In the genomic region with DNA sequence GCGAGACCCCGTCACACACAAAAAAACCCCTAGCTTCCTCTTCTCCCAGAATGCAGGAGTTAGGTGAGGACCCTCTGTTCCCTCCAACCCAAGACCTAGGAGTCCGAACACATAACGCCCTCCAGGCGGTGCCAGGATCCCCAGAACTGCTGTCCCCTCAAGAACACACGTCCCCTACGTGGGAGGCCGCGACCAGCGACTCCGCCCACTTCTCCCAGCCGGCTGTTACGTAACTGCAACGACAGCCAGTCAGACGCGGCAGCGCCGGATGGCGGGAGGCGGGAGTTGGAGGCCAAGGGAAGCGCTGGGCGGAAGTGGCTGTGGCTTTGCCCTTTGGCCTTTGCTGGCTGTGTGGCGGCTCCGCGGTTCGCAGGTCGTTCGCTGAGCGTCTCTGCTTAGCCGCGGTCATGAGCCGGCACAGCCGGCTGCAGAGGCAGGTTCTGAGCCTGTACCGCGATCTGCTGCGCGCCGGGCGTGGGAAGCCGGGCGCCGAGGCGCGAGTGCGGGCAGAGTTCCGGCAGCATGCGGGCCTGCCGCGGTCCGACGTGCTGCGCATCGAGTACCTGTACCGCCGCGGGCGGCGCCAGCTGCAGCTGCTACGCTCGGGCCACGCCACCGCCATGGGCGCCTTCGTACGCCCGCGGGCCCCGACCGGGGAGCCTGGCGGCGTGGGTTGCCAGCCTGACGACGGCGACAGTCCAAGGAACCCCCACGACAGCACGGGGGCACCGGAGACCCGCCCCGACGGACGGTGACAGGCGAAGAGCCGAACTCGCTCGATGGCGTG, we compare ENCODE assay signal across 8 cellular contexts. TPM values are rescaled to one million over a fixed set of nuclear protein-coding genes. Genes with fewer than 3 reads are reported as not detected.
DNase-seq lines count a peak whose midpoint lies in the region; ATAC-seq and TF ChIP-seq lines count a peak whose summit lies in the region.

A gene with protein sequence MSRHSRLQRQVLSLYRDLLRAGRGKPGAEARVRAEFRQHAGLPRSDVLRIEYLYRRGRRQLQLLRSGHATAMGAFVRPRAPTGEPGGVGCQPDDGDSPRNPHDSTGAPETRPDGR (plus strand): TSS at position 321 of the 787 bp plus-strand sequence. CDS start 87 bp downstream, at position 408.

- H3K4me3 ChIP-seq in epithelial cell of proximal tubule (ENCODE audit: low read depth, low read length) (peak within 1 kb of the TSS; percentile 92), mucosa of stomach (ENCODE audit: low read length) (peak within 1 kb of the TSS; percentile 88)

- H3K4me1 ChIP-seq in mucosa of stomach (ENCODE audit: control insufficient read depth, insufficient read depth, low read length), result peaks cover 20% of the 10 kb centered on the region

- no peak for TF ChIP-seq CTCF in epithelial cell of proximal tubule (conservative IDR thresholded peaks at IDR 0.05; ENCODE audit: low read depth, low read length)

- H3K9ac ChIP-seq in mucosa of stomach (ENCODE audit: low read length), result peak within 1 kb of the TSS; percentile 65

- no peaks in the 10 kb centered on the region for H3K36me3 ChIP-seq in mucosa of stomach (ENCODE audit: control insufficient read depth, insufficient read depth, low read length)

- no peaks in the 10 kb centered on the region for H3K9me3 ChIP-seq in mucosa of stomach (ENCODE audit: control insufficient read depth, low read length)

- no peaks in the 10 kb centered on the region for H3K9me3 Mint-ChIP-seq in IgD-negative memory B cell

- peak; percentile 93 for DNase-seq in DMS114 treated with DMSO at 0.1 percent for 48 hours (lab: John Stamatoyannopoulos, UW; ENCODE audit: unreplicated experiment)
- DNase-seq in OCI-M2 (lab: John Stamatoyannopoulos, UW; ENCODE audit: unreplicated experiment), result peak; percentile 99
- DNase-seq in activated T-cell treated with anti-CD3 and anti-CD28 coated beads, Interleukin-2, amount 50 U/mL, for 1 hour, result peak; percentile 92
- peak; percentile 37 for DNase-seq in epithelial cell of proximal tubule (ENCODE audit: low read depth)
- peak; percentile 84 to 86 for DNase-seq in stimulated activated CD8-positive, alpha-beta memory T cell treated with anti-CD3 and anti-CD28 coated beads, Interleukin-7, amount 100 ng/mL, for 1 hour (ENCODE audit: low read depth in 2 of 2)

- H3K27me3 ChIP-seq in mucosa of stomach (ENCODE audit: control insufficient read depth, insufficient read depth, low read length), result no peaks in the 10 kb centered on the region

- H3K27ac Mint-ChIP-seq in IgD-negative memory B cell, result peak within 1 kb of the TSS; percentile 83 to 96 (median 94)

- peak; percentile 76 for ATAC-seq in GM21528 (IDR thresholded peaks at IDR 0.05; ENCODE audit: low FRiP score, unreplicated experiment)

- H3K36me3 Mint-ChIP-seq in IgD-negative memory B cell, result peaks cover 2% of the 10 kb centered on the region

- peak within 1 kb of the TSS; percentile 91 to 99 (median 97) for H3K4me3 Mint-ChIP-seq in IgD-negative memory B cell

- no peaks in the 10 kb centered on the region for H3K27me3 Mint-ChIP-seq in IgD-negative memory B cell

- H3K4me1 Mint-ChIP-seq in IgD-negative memory B cell, result peaks cover 10 to 24% (median 21%) of the 10 kb centered on the region in 3 donors

RNA-seq across cellular contexts. Expression of the gene that starts here (rescaled TPM):
- polyA plus RNA-seq in IgD-negative memory B cell, result 53.7 TPM
- 23.2 and 34.5 TPM in 2 replicates for total RNA-seq in epithelial cell of proximal tubule

Comparison
In these comparisons a context has a peak if more than half of its experiments do, and no peak if none do; other contexts are left out.
1. Peak in every context shown above with its lines: DNase-seq, ATAC-seq and H3K4me3 ChIP-seq.
2. DNase-seq: peak in every context shown above with its lines; median percentile 99 in OCI-M2; 93 in DMS114 treated with DMSO at 0.1 percent for 48 hours; 92 in activated T-cell treated with anti-CD3 and anti-CD28 coated beads, Interleukin-2, amount 50 U/mL, for 1 hour; 85 in stimulated activated CD8-positive, alpha-beta memory T cell treated with anti-CD3 and anti-CD28 coated beads, Interleukin-7, amount 100 ng/mL, for 1 hour; 37 in epithelial cell of proximal tubule.